ENCODE assay signal across 8 cellular contexts in the genomic region with DNA sequence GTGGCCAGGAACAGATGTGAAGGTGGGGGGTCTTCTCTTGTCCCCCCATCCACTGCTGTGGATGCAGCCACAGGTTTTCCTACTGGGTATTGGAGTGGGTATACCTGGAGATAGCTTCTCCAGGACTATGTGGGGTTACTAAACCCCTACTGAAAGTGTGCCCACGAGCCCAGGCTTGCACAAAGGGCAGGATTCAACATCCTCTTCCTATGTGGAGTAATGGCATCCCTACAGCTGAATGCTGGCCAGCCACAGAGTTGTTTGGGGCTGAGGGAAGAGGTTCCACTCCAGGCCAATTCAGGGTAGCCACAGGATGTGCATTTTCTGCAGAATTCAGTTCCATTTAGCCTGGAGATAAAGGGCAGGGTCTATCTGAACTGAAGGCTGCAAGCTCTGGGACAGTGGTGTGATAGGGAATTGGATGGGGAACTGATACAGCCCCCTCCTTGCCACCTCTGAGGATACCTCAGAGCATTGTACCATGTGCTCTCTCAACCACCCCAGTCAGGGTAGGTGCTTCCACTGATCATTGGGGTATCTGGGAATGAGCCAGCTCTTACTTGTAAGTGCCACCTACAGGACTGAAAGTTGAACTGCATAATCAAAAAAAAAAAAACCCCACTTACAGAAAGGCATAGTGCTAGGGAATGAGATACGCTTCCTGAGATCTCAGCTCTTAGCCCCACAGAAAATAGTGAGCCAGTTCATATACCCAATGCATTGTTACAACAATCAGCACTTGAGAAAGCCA.
DNase-seq lines count a peak whose midpoint lies in the region; ATAC-seq, FAIRE-seq and TF ChIP-seq lines count a peak whose summit lies in the region.

No MANE protein-coding gene starts in this region.

- ATAC-seq in GM12878 (peak; percentile 33), GM21825 (IDR thresholded peaks at IDR 0.05; ENCODE audit: unreplicated experiment) (no peak)

- no peak overlapping the region for H3K9ac ChIP-seq in GM12878 (ENCODE audit: control insufficient read depth, insufficient read depth, low read length)

- peak; percentile 35 to 43 (median 38); a peak in 5 of 6 replicates for TF ChIP-seq CTCF in GM12878 (IDR thresholded peaks at IDR 0.05 in 2 of 3, conservative IDR thresholded peaks at IDR 0.05 in 1 of 3; ENCODE audit: control insufficient read depth in 2 of 3, extremely low read depth in 1 of 3, insufficient read depth in 1 of 3, low read depth in 3 of 3, low read length in 3 of 3)

- H3K9me3 ChIP-seq in GM12878 (replicated peaks; ENCODE audit: control insufficient read depth, insufficient read depth, low read length), result no peaks in the 10 kb centered on the region

- H4K20me1 ChIP-seq in GM12878 (ENCODE audit: control insufficient read depth, insufficient read depth), result no peaks in the 10 kb centered on the region

- H3K4me2 ChIP-seq in GM12878 (ENCODE audit: control insufficient read depth, insufficient read depth), result no peak overlapping the region

- in situ Hi-C loops in GM12878 (cut with MboI), result loop anchor here (5.0 kb wide), 1 partner anchor 91 kb away; no protein-coding TSS in a partner anchor

- RAD21 ChIA-PET in GM12878 (lab: Charles Lee; ENCODE audit: unreplicated experiment), result interaction anchor here (0.6 to 3.1 kb wide), 10 partner anchors 49 to 600 kb away, joined by 3 to 25 read pairs (median 3); no protein-coding TSS in a partner anchor

- intact Hi-C loops in GM12878 (cut with micrococcal nuclease; ENCODE audit: unreplicated experiment), result loop anchor here (5.0 kb wide), 1 partner anchor 241 kb away; no protein-coding TSS in a partner anchor
- intact Hi-C loops in head of caudate nucleus (cut with DNase I), result no loop called here

- no peaks in the 10 kb centered on the region for H3K27me3 ChIP-seq in GM12878 (replicated peaks in 1 of 2; ENCODE audit: control insufficient read depth in 2 of 2, insufficient read depth in 2 of 2, low read length in 1 of 2)

- WGBS in GM12878 (ENCODE audit: insufficient coverage, insufficient replicate concordance, low lambda C conversion rate, missing lambda C conversion rate), result 35% methylated on average over 2 of the region's 2 CpGs

- no peak for FAIRE-seq in GM12878 (lab: Jason Lieb, UNC)

- BruUV-seq in GM12878 (replicated peaks; lab: Mats Ljungman, UMichigan), result no TSS peak

- no peak for TF ChIP-seq POLR2A in GM12878 (IDR thresholded peaks at IDR 0.05; ENCODE audit: low read depth, low read length)

- POLR2A ChIA-PET in GM12878 (lab: Charles Lee), result interaction anchor here (0.8 to 1.6 kb wide), 3 partner anchors 92 to 239 kb away, joined by 4 to 5 read pairs (median 5); no protein-coding TSS in a partner anchor

- H3K36me3 ChIP-seq in GM12878 (ENCODE audit: control insufficient read depth in 2 of 2, insufficient read depth in 2 of 2, low read length in 1 of 2), result no peaks in the 10 kb centered on the region

- H2AFZ ChIP-seq in GM12878 (ENCODE audit: control insufficient read depth, low read depth, low read length), result peak overlapping the region; percentile 5; the same call in 1 of the 2 replicates

- no peaks in the 10 kb centered on the region for H3K79me2 ChIP-seq in GM12878 (ENCODE audit: control insufficient read depth, insufficient read depth, low read length)

- no peak overlapping the region for H3K4me3 ChIP-seq in GM12878

- H3K27ac ChIP-seq in GM12878 (ENCODE audit: control insufficient read depth, insufficient read depth), result no peak overlapping the region

- SMC1A ChIA-PET in GM12878 (lab: Charles Lee; ENCODE audit: uncharacterized antibody, unreplicated experiment), result interaction anchor here (0.6 to 6.2 kb wide), 16 partner anchors 11 to 600 kb away, joined by 3 to 37 read pairs (median 4); no protein-coding TSS in a partner anchor

- TF ChIP-seq RAD21 in GM12878 (IDR thresholded peaks at IDR 0.05; ENCODE audit: insufficient read depth, low read depth, low read length), result peak; percentile 62

- no peak for TF ChIP-seq EP300 in GM12878 (IDR thresholded peaks at IDR 0.05; ENCODE audit: borderline replicate concordance in 1 of 2, control insufficient read depth in 1 of 2, low read depth in 2 of 2, low read length in 2 of 2)

- CTCF ChIA-PET in GM12878 (lab: Yijun Ruan, JAX), result interaction anchor here (0.5 to 3.4 kb wide), 18 partner anchors 18 to 597 kb away, joined by 3 to 33 read pairs (median 3); no protein-coding TSS in a partner anchor

- DNase-seq in NCI-H748 (lab: John Stamatoyannopoulos, UW; ENCODE audit: unreplicated experiment), result peak; percentile 54
- DNase-seq in NCI-H748 treated with DMSO at 0.1 percent for 48 hours (lab: John Stamatoyannopoulos, UW), result no peak
- DNase-seq in HuH-7 (ENCODE audit: low spot score), result peak; percentile 22
- no peak for DNase-seq in GM12878 (ENCODE audit: low read depth, low spot score)
- DNase-seq in renal cortical epithelial cell (ENCODE audit: low read depth), result peak; percentile 65
- no peak for DNase-seq in activated effector memory CD4-positive, alpha-beta T cell treated with Interleukin-2 at 50 U/mL for 16 hours
- no peak for DNase-seq in head of caudate nucleus

- peaks cover 6% of the 10 kb centered on the region for H3K4me1 ChIP-seq in GM12878 (ENCODE audit: control insufficient read depth, insufficient read depth, low read length)

TF ChIP-seq in GM12878, 131 proteins besides CTCF, POLR2A, EP300 and RAD21:
- TF ChIP-seq ZNF384 (IDR thresholded peaks at IDR 0.05; ENCODE audit: borderline replicate concordance, low read depth, low read length) (peak; percentile 74), NFXL1 (IDR thresholded peaks at IDR 0.05; ENCODE audit: borderline replicate concordance) (no peak), SMC3 (IDR thresholded peaks at IDR 0.05; ENCODE audit: borderline replicate concordance, low read length) (peak; percentile 50; the same call in 1 of the 2 replicates)
- TF ChIP-seq, protein P1, sequence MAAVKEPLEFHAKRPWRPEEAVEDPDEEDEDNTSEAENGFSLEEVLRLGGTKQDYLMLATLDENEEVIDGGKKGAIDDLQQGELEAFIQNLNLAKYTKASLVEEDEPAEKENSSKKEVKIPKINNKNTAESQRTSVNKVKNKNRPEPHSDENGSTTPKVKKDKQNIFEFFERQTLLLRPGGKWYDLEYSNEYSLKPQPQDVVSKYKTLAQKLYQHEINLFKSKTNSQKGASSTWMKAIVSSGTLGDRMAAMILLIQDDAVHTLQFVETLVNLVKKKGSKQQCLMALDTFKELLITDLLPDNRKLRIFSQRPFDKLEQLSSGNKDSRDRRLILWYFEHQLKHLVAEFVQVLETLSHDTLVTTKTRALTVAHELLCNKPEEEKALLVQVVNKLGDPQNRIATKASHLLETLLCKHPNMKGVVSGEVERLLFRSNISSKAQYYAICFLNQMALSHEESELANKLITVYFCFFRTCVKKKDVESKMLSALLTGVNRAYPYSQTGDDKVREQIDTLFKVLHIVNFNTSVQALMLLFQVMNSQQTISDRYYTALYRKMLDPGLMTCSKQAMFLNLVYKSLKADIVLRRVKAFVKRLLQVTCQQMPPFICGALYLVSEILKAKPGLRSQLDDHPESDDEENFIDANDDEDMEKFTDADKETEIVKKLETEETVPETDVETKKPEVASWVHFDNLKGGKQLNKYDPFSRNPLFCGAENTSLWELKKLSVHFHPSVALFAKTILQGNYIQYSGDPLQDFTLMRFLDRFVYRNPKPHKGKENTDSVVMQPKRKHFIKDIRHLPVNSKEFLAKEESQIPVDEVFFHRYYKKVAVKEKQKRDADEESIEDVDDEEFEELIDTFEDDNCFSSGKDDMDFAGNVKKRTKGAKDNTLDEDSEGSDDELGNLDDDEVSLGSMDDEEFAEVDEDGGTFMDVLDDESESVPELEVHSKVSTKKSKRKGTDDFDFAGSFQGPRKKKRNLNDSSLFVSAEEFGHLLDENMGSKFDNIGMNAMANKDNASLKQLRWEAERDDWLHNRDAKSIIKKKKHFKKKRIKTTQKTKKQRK (IDR thresholded peaks at IDR 0.05; ENCODE audit: low read depth, low read length), result no peak
- TF ChIP-seq, protein P2, sequence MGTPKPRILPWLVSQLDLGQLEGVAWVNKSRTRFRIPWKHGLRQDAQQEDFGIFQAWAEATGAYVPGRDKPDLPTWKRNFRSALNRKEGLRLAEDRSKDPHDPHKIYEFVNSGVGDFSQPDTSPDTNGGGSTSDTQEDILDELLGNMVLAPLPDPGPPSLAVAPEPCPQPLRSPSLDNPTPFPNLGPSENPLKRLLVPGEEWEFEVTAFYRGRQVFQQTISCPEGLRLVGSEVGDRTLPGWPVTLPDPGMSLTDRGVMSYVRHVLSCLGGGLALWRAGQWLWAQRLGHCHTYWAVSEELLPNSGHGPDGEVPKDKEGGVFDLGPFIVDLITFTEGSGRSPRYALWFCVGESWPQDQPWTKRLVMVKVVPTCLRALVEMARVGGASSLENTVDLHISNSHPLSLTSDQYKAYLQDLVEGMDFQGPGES (IDR thresholded peaks at IDR 0.05), result no peak

Comparison
In these comparisons a context has a peak if more than half of its experiments do, and no peak if none do; other contexts are left out.
1. DNase-seq: peak in NCI-H748 (single experiment), HuH-7 (single experiment) and renal cortical epithelial cell (single experiment); none in NCI-H748 treated with DMSO at 0.1 percent for 48 hours (single experiment), GM12878 (single experiment), activated effector memory CD4-positive, alpha-beta T cell treated with Interleukin-2 at 50 U/mL for 16 hours (single experiment) and head of caudate nucleus (0 of 42).